In the genomic region with DNA sequence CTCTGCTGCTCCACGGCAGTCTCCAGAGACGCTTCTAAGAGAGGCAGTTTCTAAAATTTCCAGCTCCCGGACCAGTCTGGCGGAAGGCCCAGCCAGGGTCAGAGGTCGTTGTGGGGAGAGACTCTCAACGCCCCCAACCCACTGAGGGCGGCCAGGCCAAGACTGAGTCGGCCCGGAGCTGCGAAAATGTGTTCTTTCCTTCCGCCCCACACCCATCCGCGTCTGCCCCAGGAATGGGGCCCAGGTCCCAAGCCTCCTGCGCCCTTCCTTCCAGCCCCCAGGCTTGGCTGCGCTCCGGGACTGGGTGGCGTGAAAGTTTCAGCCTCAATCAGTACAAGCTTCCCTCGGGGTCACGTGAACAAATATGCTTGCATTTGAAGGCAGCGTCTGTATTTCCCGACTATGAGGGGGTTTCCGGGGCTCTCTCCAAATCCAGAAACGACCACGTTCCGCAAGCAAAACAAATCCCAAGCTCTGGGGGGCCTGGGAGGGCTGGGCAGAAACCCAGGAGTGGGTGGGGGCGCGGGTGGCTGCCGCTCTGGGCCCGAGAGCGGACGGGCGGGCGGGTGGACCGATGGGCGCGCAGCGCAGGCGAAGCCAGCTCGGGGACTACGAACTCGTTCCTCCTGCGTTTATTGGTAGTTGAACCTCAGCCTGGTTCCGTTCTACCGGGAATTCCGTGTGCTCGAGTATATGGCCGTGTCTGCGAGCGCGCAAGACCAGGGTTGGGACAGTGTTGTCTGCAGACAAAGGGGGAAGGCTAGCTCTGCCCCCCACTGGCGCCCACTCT, we compare ENCODE assay signal across 15 cellular contexts. TPM values are rescaled to one million over a fixed set of nuclear protein-coding genes. Genes with fewer than 3 reads are reported as not detected.
DNase-seq lines count a peak whose midpoint lies in the region; ATAC-seq and TF ChIP-seq lines count a peak whose summit lies in the region.
"Had no signal": no experiment of that assay in that cellular context is flagged by ENCODE, and none has a peak within 500 bp of the region (broad histone marks: within the 10 kb centered on the region; RNA-seq: fewer than 3 reads in every experiment).

No MANE protein-coding gene starts in this region.

- TF ChIP-seq EP300 in esophagus muscularis mucosa (IDR thresholded peaks at IDR 0.05): no peak

- H3K36me3 ChIP-seq in breast epithelium: no peaks in the 10 kb centered on the region
- H3K36me3 ChIP-seq in esophagus muscularis mucosa: no peaks in the 10 kb centered on the region
- H3K36me3 ChIP-seq in neuron (ENCODE audit: insufficient read depth, low read length): no peaks in the 10 kb centered on the region

- WGBS in esophagus muscularis mucosa: 28% methylated on average over 30 of the region's 51 CpGs

- CTCF ChIA-PET in MCF 10A (lab: Yijun Ruan, JAX): interaction anchor here (2.2 kb wide), 1 partner anchor 19 kb away, joined by 10 read pairs; no protein-coding TSS in a partner anchor

- POLR2A ChIA-PET in MCF 10A (lab: Yijun Ruan, JAX): interaction anchor here (0.7 kb wide), 1 partner anchor 297 kb away, joined by 3 read pairs; no protein-coding TSS in a partner anchor

- intact Hi-C loops in breast epithelium (cut with DNase I; ENCODE audit: low total_unique reads) (loop anchor here (10.0 kb wide), 1 partner anchor 294 kb away; no protein-coding TSS in a partner anchor), MCF 10A (cut with micrococcal nuclease) (no loop called here), esophagus muscularis mucosa (cut with DNase I) (no loop called here)

- H3K4me3 ChIP-seq in breast epithelium: peak overlapping the region in 2 of 3 donors; percentile 5 to 44
- H3K4me3 ChIP-seq in esophagus muscularis mucosa: peak overlapping the region; percentile 27 to 37 (median 28)
- H3K4me3 ChIP-seq in neuron (ENCODE audit: low read length): no peak overlapping the region
- H3K4me3 ChIP-seq in foreskin fibroblast (ENCODE audit: low read depth in 1 of 2, low read length in 2 of 2): peak overlapping the region in 1 of 2 donors; percentile 11

- no TSS peak for BruUV-seq in MCF 10A (replicated peaks; lab: Mats Ljungman, UMichigan)

- no peaks in the 10 kb centered on the region for H3K4me1 ChIP-seq in breast epithelium
- H3K4me1 ChIP-seq in esophagus muscularis mucosa: peaks cover 17 to 70% (median 57%) of the 10 kb centered on the region in 4 donors
- peaks cover 18% of the 10 kb centered on the region for H3K4me1 ChIP-seq in neuron (ENCODE audit: insufficient read depth, low read length)

- H3K4me3 Mint-ChIP-seq in MCF 10A (ENCODE audit: unreplicated experiment): no peak overlapping the region
- peak overlapping the region; percentile 88 for H3K4me3 Mint-ChIP-seq in type B pancreatic cell
- H3K4me3 Mint-ChIP-seq: activated naive CD4-positive, alpha-beta T cell treated with anti-CD3 and anti-CD28 coated beads, Interleukin-2, amount 50 U/mL, for 24 hours; stimulated activated memory B cell treated with anti-CD40 and anti-IgM and Interleukin-4, amounts not matched to agents 10 μg/mL and 1 μg/mL and 100 μg/mL, for 72 hours had no signal

- H3K4me1 Mint-ChIP-seq in MCF 10A (ENCODE audit: insufficient read depth, unreplicated experiment): no peaks in the 10 kb centered on the region
- H3K4me1 Mint-ChIP-seq in type B pancreatic cell (ENCODE audit: unreplicated experiment): peaks cover 40% of the 10 kb centered on the region

- H3K27ac ChIP-seq in breast epithelium (no peak overlapping the region), esophagus muscularis mucosa (replicated peaks in 1 of 4) (no peak overlapping the region)
- H3K27ac ChIP-seq: epithelial cell of prostate had no signal

- H3K9me3 Mint-ChIP-seq in MCF 10A (ENCODE audit: unreplicated experiment) (peaks cover 8% of the 10 kb centered on the region), type B pancreatic cell (no peaks in the 10 kb centered on the region)

- H3K27me3 Mint-ChIP-seq in MCF 10A (ENCODE audit: insufficient read depth, unreplicated experiment) (no peaks in the 10 kb centered on the region), type B pancreatic cell (peaks cover 93% of the 10 kb centered on the region)

- H3K27ac Mint-ChIP-seq in MCF 10A (ENCODE audit: low read depth, unreplicated experiment): no peak overlapping the region
- peak overlapping the region; percentile 64 for H3K27ac Mint-ChIP-seq in type B pancreatic cell
- H3K27ac Mint-ChIP-seq: activated naive CD4-positive, alpha-beta T cell treated with anti-CD3 and anti-CD28 coated beads, Interleukin-2, amount 50 U/mL, for 24 hours; stimulated activated memory B cell treated with anti-CD40 and anti-IgM and Interleukin-4, amounts not matched to agents 10 μg/mL and 1 μg/mL and 100 μg/mL, for 72 hours had no signal

- TF ChIP-seq POLR2A in breast epithelium (IDR thresholded peaks at IDR 0.05): no peak
- no peak for TF ChIP-seq POLR2A in esophagus muscularis mucosa (IDR thresholded peaks at IDR 0.05; ENCODE audit: low read depth)

- H3K9me3 ChIP-seq in breast epithelium (no peaks in the 10 kb centered on the region), esophagus muscularis mucosa (peaks cover 0 to 5% (median 0%) of the 10 kb centered on the region in 4 donors), neuron (ENCODE audit: low read length) (peaks cover 12% of the 10 kb centered on the region)

- ATAC-seq in omental fat pad (ENCODE audit: low FRiP score): no peak
- ATAC-seq: stimulated activated memory B cell treated with anti-CD40 and anti-IgM and Interleukin-4, amounts not matched to agents 10 μg/mL and 1 μg/mL and 100 μg/mL, for 72 hours had no signal

- TF ChIP-seq CTCF in breast epithelium (IDR thresholded peaks at IDR 0.05) (no peak), MCF 10A (IDR thresholded peaks at IDR 0.05; ENCODE audit: unreplicated experiment) (no peak), esophagus muscularis mucosa (IDR thresholded peaks at IDR 0.05) (no peak), type B pancreatic cell (conservative IDR thresholded peaks at IDR 0.05) (no peak), omental fat pad (IDR thresholded peaks at IDR 0.05) (no peak), foreskin fibroblast (IDR thresholded peaks at IDR 0.05; ENCODE audit: low read depth, low read length) (no peak)

- H3K36me3 Mint-ChIP-seq in MCF 10A (ENCODE audit: insufficient read depth, unreplicated experiment): peaks cover 3% of the 10 kb centered on the region
- H3K36me3 Mint-ChIP-seq in type B pancreatic cell: peaks cover 3% of the 10 kb centered on the region
- H3K36me3 Mint-ChIP-seq: stimulated activated memory B cell treated with anti-CD40 and anti-IgM and Interleukin-4, amounts not matched to agents 10 μg/mL and 1 μg/mL and 100 μg/mL, for 72 hours had no signal

- DNase-seq in breast epithelium (ENCODE audit: low spot score in 2 of 2) (no peak), MCF 10A (ENCODE audit: unreplicated experiment) (no peak), esophagus muscularis mucosa (ENCODE audit: extremely low spot score) (no peak), type B pancreatic cell (ENCODE audit: extremely low spot score, unreplicated experiment) (no peak), omental fat pad (ENCODE audit: low spot score) (no peak), foreskin fibroblast (no peak), GOT3 (lab: John Stamatoyannopoulos, UW) (no peak)
- DNase-seq: activated CD8-positive, alpha-beta memory T cell treated with anti-CD3 and anti-CD28 coated beads, Interleukin-2, amount 50 U/mL, for 48 hours; COR-L47; stimulated activated CD4-positive, alpha-beta T cell treated with anti-CD3 and anti-CD28 coated beads, Interleukin-4, amount 100 ng/mL, for 24 hours had no signal

- H3K27me3 ChIP-seq in breast epithelium (peaks cover 0 to 96% of the 10 kb centered on the region in 2 donors), esophagus muscularis mucosa (peaks cover 7 to 100% (median 86%) of the 10 kb centered on the region in 4 donors), neuron (ENCODE audit: insufficient read depth, low read length) (peaks cover 96% of the 10 kb centered on the region)

- H2AFZ ChIP-seq in neuron (ENCODE audit: low read depth, low read length): peak overlapping the region; percentile 33

RNA-seq across cellular contexts. Expression of a gene that starts 3.3 kb away (rescaled TPM):
- total RNA-seq in breast epithelium (10 to 100 TPM in 1 of 3 donors, 1 to 10 TPM in 2; 4.2 to 14.4 (median 4.8) TPM), MCF 10A (2022) (not detected in 2 replicates), esophagus muscularis mucosa (1 to 10 TPM in 2 of 4 donors, under 1 TPM in 2; 0.86 to 2.1 (median 1.4) TPM), type B pancreatic cell (ENCODE audit: low replicate concordance) (25.4 TPM in 1 of 2 replicates, not detected in the other), omental fat pad (10 to 100 TPM in 1 of 4 donors, 1 to 10 TPM in 2, under 1 TPM in 1; 0.65 to 15.8 (median 2.8) TPM)
- total RNA-seq: chondrocyte had no signal

RNA-seq across cellular contexts. Expression of a gene that starts 9.1 kb away (rescaled TPM):
- total RNA-seq in breast epithelium: 1 to 10 TPM; 1.9 to 5.8 (median 5.6) TPM
- total RNA-seq in MCF 10A (2022): not detected in 2 replicates
- 1 to 10 TPM in 2 of 4 donors, under 1 TPM in 2; 0.66 to 2.9 (median 1.9) TPM for total RNA-seq in esophagus muscularis mucosa
- 37.0 TPM in 1 of 2 replicates, not detected in the other for total RNA-seq in type B pancreatic cell (ENCODE audit: low replicate concordance)
- 10 to 100 TPM in 1 of 4 donors, 1 to 10 TPM in 3; 1.0 to 14.2 (median 1.9) TPM for total RNA-seq in omental fat pad
- total RNA-seq: chondrocyte had no signal

RNA-seq across cellular contexts. Expression of a gene that starts 28.0 kb away (rescaled TPM):
- total RNA-seq in breast epithelium (1 to 10 TPM in 1 of 3 donors, under 1 TPM in 2; 0.15 to 1.3 (median 0.64) TPM), MCF 10A (2022) (not detected in 2 replicates), esophagus muscularis mucosa (under 1 TPM in 2 of 4 donors, not detected in 2; 0.19 to 0.34 TPM), type B pancreatic cell (ENCODE audit: low replicate concordance) (7.7 TPM in 1 of 2 replicates, not detected in the other), omental fat pad (under 1 TPM; 0.19 to 0.95 (median 0.53) TPM)
- total RNA-seq: chondrocyte had no signal

RNA-seq across cellular contexts. Expression of a gene that starts 30.9 kb away (rescaled TPM):
- total RNA-seq in breast epithelium (10 to 100 TPM; 10.5 to 36.1 (median 13.8) TPM), MCF 10A (2022) (not detected in 2 replicates), esophagus muscularis mucosa (1 to 10 TPM; 3.7 to 4.8 (median 4.3) TPM), type B pancreatic cell (ENCODE audit: low replicate concordance) (2.8 TPM in 1 of 2 replicates, not detected in the other), omental fat pad (10 to 100 TPM in 1 of 4 donors, 1 to 10 TPM in 3; 3.7 to 24.6 (median 7.6) TPM)
- total RNA-seq: chondrocyte had no signal

RNA-seq across cellular contexts. Expression of a gene that starts 37.9 kb away (rescaled TPM):
- total RNA-seq in breast epithelium: 10 to 100 TPM in 1 of 3 donors, 1 to 10 TPM in 2; 2.4 to 17.0 (median 2.8) TPM
- not detected in 2 replicates for total RNA-seq in MCF 10A (2022)
- total RNA-seq in esophagus muscularis mucosa: 1 to 10 TPM in 1 of 4 donors, under 1 TPM in 3; 0.83 to 2.2 (median 0.99) TPM
- total RNA-seq in type B pancreatic cell (ENCODE audit: low replicate concordance): 0.19 and 1.5 TPM in 2 replicates
- total RNA-seq in omental fat pad: 1 to 10 TPM in 3 of 4 donors, under 1 TPM in 1; 0.95 to 2.6 (median 1.7) TPM
- total RNA-seq: chondrocyte had no signal
